Comparison of ENCODE assay signal across 11 cellular contexts in genomic region chr19:9407827-9408226, GRCh38. TPM values are rescaled to one million over a fixed set of nuclear protein-coding genes. Genes with fewer than 3 reads are reported as not detected.
A peak's percentile ranks its signal among the peaks of the same experiment; 100 is the strongest.
DNase-seq lines count a peak whose midpoint lies in the region; ATAC-seq lines count a peak whose summit lies in the region.
"Had no signal": no experiment of that assay in that cellular context is flagged by ENCODE, and none has a peak within 500 bp of the region (broad histone marks: within the 10 kb centered on the region; RNA-seq: fewer than 3 reads in every experiment).

No MANE protein-coding gene starts in this region.

- H4K5ac ChIP-seq in mesendoderm (ENCODE audit: low read length) = no peak overlapping the region

- H2BK5ac ChIP-seq in mesendoderm (ENCODE audit: low read length) = no peak overlapping the region

- H3K27ac Mint-ChIP-seq in activated naive CD4-positive, alpha-beta T cell treated with anti-CD3 and anti-CD28 coated beads, Interleukin-2, amount 10 ng/mL, durations not matched to agents 7 days and 5 days = peak overlapping the region; percentile 16
- no peak overlapping the region for H3K27ac Mint-ChIP-seq in effector memory CD8-positive, alpha-beta T cell
- no peak overlapping the region for H3K27ac Mint-ChIP-seq in stimulated activated naive CD8-positive, alpha-beta T cell treated with anti-CD3 and anti-CD28 coated beads, Interleukin-15, amount 100 ng/mL, for 72 hours

- H2BK120ac ChIP-seq in mesendoderm (ENCODE audit: low read depth, low read length) = no peak overlapping the region

- H3K4me1 ChIP-seq in mesendoderm (ENCODE audit: control insufficient read depth, low read depth, low read length) = no peaks in the 10 kb centered on the region
- H3K4me1 ChIP-seq: right lobe of liver, tibial nerve had no signal

- no peak overlapping the region for H2BK15ac ChIP-seq in mesendoderm (replicated peaks; ENCODE audit: low read depth)

- peaks cover 7% of the 10 kb centered on the region for H3K27me3 Mint-ChIP-seq in activated naive CD4-positive, alpha-beta T cell treated with anti-CD3 and anti-CD28 coated beads, Interleukin-2, amount 10 ng/mL, durations not matched to agents 7 days and 5 days
- H3K27me3 Mint-ChIP-seq in effector memory CD8-positive, alpha-beta T cell = no peaks in the 10 kb centered on the region
- H3K27me3 Mint-ChIP-seq in stimulated activated naive CD8-positive, alpha-beta T cell treated with anti-CD3 and anti-CD28 coated beads, Interleukin-15, amount 100 ng/mL, for 72 hours = no peaks in the 10 kb centered on the region

- H2AK5ac ChIP-seq in mesendoderm (ENCODE audit: low read length) = no peak overlapping the region

- H3K56ac ChIP-seq in mesendoderm (ENCODE audit: low read length) = no peak overlapping the region

- WGBS in mesendoderm (ENCODE audit: extremely low coverage, insufficient coverage, low lambda C conversion rate) = no CpG with 5 or more reads among the region's 5 CpGs

- DNase-seq in activated naive CD4-positive, alpha-beta T cell treated with anti-CD3 and anti-CD28 coated beads, Interleukin-2, amount 10 ng/mL, durations not matched to agents 7 days and 5 days = no peak
- DNase-seq in activated naive CD4-positive, alpha-beta T cell treated with Interleukin-2 at 50 U/mL for 16 hours = no peak
- DNase-seq in RKO (ENCODE audit: low spot score) (peak; percentile 78), SIG-M5 treated with dmso at 0.1 percent for 504 hours (lab: John Stamatoyannopoulos, UW; ENCODE audit: unreplicated experiment) (no peak), mesendoderm (no peak)
- DNase-seq in effector memory CD8-positive, alpha-beta T cell = no peak
- no peak for DNase-seq in stimulated activated naive CD8-positive, alpha-beta T cell treated with anti-CD3 and anti-CD28 coated beads, Interleukin-15, amount 100 ng/mL, for 72 hours
- DNase-seq: right lobe of liver had no signal

- H3K36me3 Mint-ChIP-seq in activated naive CD4-positive, alpha-beta T cell treated with anti-CD3 and anti-CD28 coated beads, Interleukin-2, amount 10 ng/mL, durations not matched to agents 7 days and 5 days = peaks cover 36% of the 10 kb centered on the region
- peaks cover 7% of the 10 kb centered on the region for H3K36me3 Mint-ChIP-seq in effector memory CD8-positive, alpha-beta T cell (ENCODE audit: insufficient read depth)

- H3K27ac ChIP-seq in mesendoderm (ENCODE audit: low read depth, low read length) = no peak overlapping the region
- H3K27ac ChIP-seq: right lobe of liver, tibial nerve had no signal

- H3K4me3 ChIP-seq in mesendoderm (ENCODE audit: low read length) = no peak overlapping the region

- no peak overlapping the region for H3K18ac ChIP-seq in mesendoderm (ENCODE audit: low read length)

- peaks cover 63% of the 10 kb centered on the region for H3K9me3 Mint-ChIP-seq in activated naive CD4-positive, alpha-beta T cell treated with anti-CD3 and anti-CD28 coated beads, Interleukin-2, amount 10 ng/mL, durations not matched to agents 7 days and 5 days
- H3K9me3 Mint-ChIP-seq in effector memory CD8-positive, alpha-beta T cell = peaks cover 17 to 19% of the 10 kb centered on the region in 2 donors
- H3K9me3 Mint-ChIP-seq in stimulated activated naive CD8-positive, alpha-beta T cell treated with anti-CD3 and anti-CD28 coated beads, Interleukin-15, amount 100 ng/mL, for 72 hours = peaks cover 48 to 72% of the 10 kb centered on the region in 2 donors

- no peak overlapping the region for H3K4ac ChIP-seq in mesendoderm (ENCODE audit: low read depth, low read length)

- CTCF ChIA-PET in activated naive CD4-positive, alpha-beta T cell treated with anti-CD3 and anti-CD28 coated beads, Interleukin-2, amount 10 ng/mL, durations not matched to agents 7 days and 5 days (lab: Charles Lee) = no interaction called here

- no peak for ATAC-seq in effector memory CD8-positive, alpha-beta T cell (replicated peaks)
- no peak for ATAC-seq in stimulated activated naive CD8-positive, alpha-beta T cell treated with anti-CD3 and anti-CD28 coated beads, Interleukin-15, amount 100 ng/mL, for 72 hours
- ATAC-seq in HG02970 (IDR thresholded peaks at IDR 0.05; ENCODE audit: low FRiP score, unreplicated experiment) = no peak
- ATAC-seq: activated CD4-positive, CD25-positive, alpha-beta regulatory T cell treated with anti-CD3 and anti-CD28 coated beads, Interleukin-2, amount 50 U/mL, for 24 hours had no signal

- no peak overlapping the region for H3K9ac ChIP-seq in mesendoderm (ENCODE audit: low read length)

- H3K4me3 Mint-ChIP-seq in activated naive CD4-positive, alpha-beta T cell treated with anti-CD3 and anti-CD28 coated beads, Interleukin-2, amount 10 ng/mL, durations not matched to agents 7 days and 5 days = peak overlapping the region; percentile 62
- peak overlapping the region; percentile 69 to 74 for H3K4me3 Mint-ChIP-seq in effector memory CD8-positive, alpha-beta T cell
- peak overlapping the region; percentile 45 to 90 for H3K4me3 Mint-ChIP-seq in stimulated activated naive CD8-positive, alpha-beta T cell treated with anti-CD3 and anti-CD28 coated beads, Interleukin-15, amount 100 ng/mL, for 72 hours

- H3K4me2 ChIP-seq in mesendoderm (ENCODE audit: low read length) = no peak overlapping the region

- H3K79me1 ChIP-seq in mesendoderm (ENCODE audit: low read length) = no peaks in the 10 kb centered on the region

- H3K27me3 ChIP-seq in mesendoderm (ENCODE audit: insufficient read depth, low read length, poor library complexity) = no peaks in the 10 kb centered on the region
- H3K27me3 ChIP-seq: right lobe of liver, tibial nerve had no signal

- peaks cover 4% of the 10 kb centered on the region for H3K36me3 ChIP-seq in mesendoderm (ENCODE audit: control insufficient read depth, insufficient read depth, low read length)

- H3K4me1 Mint-ChIP-seq in activated naive CD4-positive, alpha-beta T cell treated with anti-CD3 and anti-CD28 coated beads, Interleukin-2, amount 10 ng/mL, durations not matched to agents 7 days and 5 days = peaks cover 19% of the 10 kb centered on the region
- peaks cover 5 to 10% of the 10 kb centered on the region in 2 donors for H3K4me1 Mint-ChIP-seq in effector memory CD8-positive, alpha-beta T cell (ENCODE audit: low read depth in 2 of 2)
- H3K4me1 Mint-ChIP-seq in stimulated activated naive CD8-positive, alpha-beta T cell treated with anti-CD3 and anti-CD28 coated beads, Interleukin-15, amount 100 ng/mL, for 72 hours = peaks cover 21% of the 10 kb centered on the region

- H3K23ac ChIP-seq in mesendoderm (ENCODE audit: low read length) = no peak overlapping the region

- no peak overlapping the region for H4K8ac ChIP-seq in mesendoderm (ENCODE audit: low read depth, low read length)

- no peaks in the 10 kb centered on the region for H3K79me2 ChIP-seq in mesendoderm (ENCODE audit: control insufficient read depth, insufficient read depth, low read length)

RNA-seq across cellular contexts. Expression of gene ZNF266, which starts 27.5 kb away (rescaled TPM):
- 7.9 TPM for polyA plus RNA-seq in mesendoderm (2013, experiment 1 of 2)
- 8.8 TPM for polyA plus RNA-seq in mesendoderm (2013, experiment 2 of 2)

RNA-seq across cellular contexts. Expression of gene ZNF177, which starts 45.0 kb away (rescaled TPM):
- 2.9 TPM for polyA plus RNA-seq in mesendoderm (2013, experiment 1 of 2)
- polyA plus RNA-seq in mesendoderm (2013, experiment 2 of 2) = 3.2 TPM
